1 cellular context compared by ENCODE assay signal in the genomic region with DNA sequence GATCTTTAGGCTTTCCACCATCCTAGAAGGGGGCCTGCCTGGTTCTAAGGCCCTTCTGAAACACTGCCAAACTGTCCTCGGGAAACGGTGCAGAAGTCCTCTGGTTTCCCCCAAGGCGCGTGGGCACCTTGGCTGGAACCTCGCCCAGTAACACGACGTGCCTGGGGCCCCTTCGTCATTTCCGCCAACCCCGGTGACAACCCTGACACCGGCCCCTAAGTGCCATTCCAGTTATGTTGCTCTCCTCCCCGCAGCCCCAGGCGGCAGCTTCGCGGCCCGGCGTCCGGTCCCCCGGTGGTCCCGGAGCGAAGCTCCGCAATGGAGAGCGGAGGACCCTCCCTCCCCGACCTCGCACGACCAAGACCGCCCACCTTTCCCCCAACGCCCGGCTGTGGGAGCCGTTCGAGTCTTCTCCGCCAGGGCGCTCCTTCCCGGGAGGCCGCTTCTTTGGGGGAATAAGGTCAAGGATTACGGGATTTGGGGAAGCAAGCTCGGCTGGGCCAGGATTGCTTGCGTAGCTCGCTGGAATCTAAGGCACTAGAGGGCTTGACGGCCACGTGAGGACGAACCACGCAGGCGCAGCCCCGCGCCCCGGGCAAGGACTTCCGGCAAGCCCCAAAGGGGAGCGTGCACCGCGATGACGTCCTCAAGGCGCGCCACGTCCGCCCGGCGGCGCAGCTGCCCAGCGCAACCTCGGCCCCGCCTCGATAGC.
A peak's percentile ranks its signal among the peaks of the same experiment; 100 is the strongest.
TF ChIP-seq lines count a peak whose summit lies in the region.

No MANE protein-coding gene starts in this region.

TF ChIP-seq in HEK293, 187 proteins besides CTCF, POLR2A, EP300 and RAD21 (continued from another document and continues in another):
- TF ChIP-seq, protein P1, sequence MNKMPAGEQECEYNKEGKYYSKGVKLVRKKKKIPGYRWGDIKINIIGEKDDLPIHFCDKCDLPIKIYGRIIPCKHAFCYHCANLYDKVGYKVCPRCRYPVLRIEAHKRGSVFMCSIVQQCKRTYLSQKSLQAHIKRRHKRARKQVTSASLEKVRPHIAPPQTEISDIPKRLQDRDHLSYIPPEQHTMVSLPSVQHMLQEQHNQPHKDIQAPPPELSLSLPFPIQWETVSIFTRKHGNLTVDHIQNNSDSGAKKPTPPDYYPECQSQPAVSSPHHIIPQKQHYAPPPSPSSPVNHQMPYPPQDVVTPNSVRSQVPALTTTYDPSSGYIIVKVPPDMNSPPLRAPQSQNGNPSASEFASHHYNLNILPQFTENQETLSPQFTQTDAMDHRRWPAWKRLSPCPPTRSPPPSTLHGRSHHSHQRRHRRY (tag by site-specific recombination; IDR thresholded peaks at IDR 0.05), result no peak
- TF ChIP-seq ZNF274 (IDR thresholded peaks at IDR 0.05; ENCODE audit: low read length), result no peak
- TF ChIP-seq ZNF274 (tag by site-specific recombination; IDR thresholded peaks at IDR 0.05; ENCODE audit: borderline replicate concordance), result no peak
- TF ChIP-seq ZNF10 (tag by site-specific recombination; IDR thresholded peaks at IDR 0.05), result no peak
- no peak for TF ChIP-seq ZNF677 (tag by site-specific recombination; IDR thresholded peaks at IDR 0.05)
- no peak for TF ChIP-seq ZNF416 (tag by site-specific recombination; IDR thresholded peaks at IDR 0.05)
- no peak for TF ChIP-seq GFI1B (tag by site-specific recombination; IDR thresholded peaks at IDR 0.05)
- no peak for TF ChIP-seq HOXD13 (CRISPR knock-in tag; IDR thresholded peaks at IDR 0.05; ENCODE audit: borderline replicate concordance)
- no peak for TF ChIP-seq ZNF585B (tag by site-specific recombination; IDR thresholded peaks at IDR 0.05)
- no peak for TF ChIP-seq SALL2 (tag by site-specific recombination; IDR thresholded peaks at IDR 0.05; ENCODE audit: borderline replicate concordance)
- TF ChIP-seq, protein P2, sequence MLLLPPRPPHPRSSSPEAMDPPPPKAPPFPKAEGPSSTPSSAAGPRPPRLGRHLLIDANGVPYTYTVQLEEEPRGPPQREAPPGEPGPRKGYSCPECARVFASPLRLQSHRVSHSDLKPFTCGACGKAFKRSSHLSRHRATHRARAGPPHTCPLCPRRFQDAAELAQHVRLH (tag by site-specific recombination; IDR thresholded peaks at IDR 0.05), result peak; percentile 89
- TF ChIP-seq ZNF510 (tag by site-specific recombination; IDR thresholded peaks at IDR 0.05; ENCODE audit: insufficient replicate concordance), result no peak
- TF ChIP-seq MZF1 (tag by site-specific recombination; IDR thresholded peaks at IDR 0.05; ENCODE audit: borderline replicate concordance), result no peak
- TF ChIP-seq ZNF24 (tag by site-specific recombination; IDR thresholded peaks at IDR 0.05), result no peak
- no peak for TF ChIP-seq ZNF555 (tag by site-specific recombination; conservative IDR thresholded peaks at IDR 0.05)
- TF ChIP-seq, protein P3, sequence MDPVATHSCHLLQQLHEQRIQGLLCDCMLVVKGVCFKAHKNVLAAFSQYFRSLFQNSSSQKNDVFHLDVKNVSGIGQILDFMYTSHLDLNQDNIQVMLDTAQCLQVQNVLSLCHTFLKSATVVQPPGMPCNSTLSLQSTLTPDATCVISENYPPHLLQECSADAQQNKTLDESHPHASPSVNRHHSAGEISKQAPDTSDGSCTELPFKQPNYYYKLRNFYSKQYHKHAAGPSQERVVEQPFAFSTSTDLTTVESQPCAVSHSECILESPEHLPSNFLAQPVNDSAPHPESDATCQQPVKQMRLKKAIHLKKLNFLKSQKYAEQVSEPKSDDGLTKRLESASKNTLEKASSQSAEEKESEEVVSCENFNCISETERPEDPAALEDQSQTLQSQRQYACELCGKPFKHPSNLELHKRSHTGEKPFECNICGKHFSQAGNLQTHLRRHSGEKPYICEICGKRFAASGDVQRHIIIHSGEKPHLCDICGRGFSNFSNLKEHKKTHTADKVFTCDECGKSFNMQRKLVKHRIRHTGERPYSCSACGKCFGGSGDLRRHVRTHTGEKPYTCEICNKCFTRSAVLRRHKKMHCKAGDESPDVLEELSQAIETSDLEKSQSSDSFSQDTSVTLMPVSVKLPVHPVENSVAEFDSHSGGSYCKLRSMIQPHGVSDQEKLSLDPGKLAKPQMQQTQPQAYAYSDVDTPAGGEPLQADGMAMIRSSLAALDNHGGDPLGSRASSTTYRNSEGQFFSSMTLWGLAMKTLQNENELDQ (tag by site-specific recombination; IDR thresholded peaks at IDR 0.05; ENCODE audit: low read depth), result no peak
- no peak for TF ChIP-seq SCRT1 (tag by site-specific recombination; IDR thresholded peaks at IDR 0.05; ENCODE audit: borderline replicate concordance)
- no peak for TF ChIP-seq ZNF239 (tag by site-specific recombination; IDR thresholded peaks at IDR 0.05)
- no peak for TF ChIP-seq ZNF530 (tag by site-specific recombination; IDR thresholded peaks at IDR 0.05; ENCODE audit: low read depth)
- TF ChIP-seq ZNF596 (tag by site-specific recombination; IDR thresholded peaks at IDR 0.05), result no peak
- TF ChIP-seq SETDB1 (IDR thresholded peaks at IDR 0.05; ENCODE audit: insufficient read length, low read length), result no peak
- TF ChIP-seq ZNF426 (tag by site-specific recombination; IDR thresholded peaks at IDR 0.05), result no peak
- TF ChIP-seq ZXDB (tag by site-specific recombination; IDR thresholded peaks at IDR 0.05), result peak; percentile 71
- TF ChIP-seq ZNF132 (tag by site-specific recombination; IDR thresholded peaks at IDR 0.05; ENCODE audit: borderline replicate concordance), result no peak
- peak; percentile 71 for TF ChIP-seq ZEB2 (tag by site-specific recombination; IDR thresholded peaks at IDR 0.05)
- TF ChIP-seq ZNF19 (tag by site-specific recombination; IDR thresholded peaks at IDR 0.05; ENCODE audit: low read depth), result no peak
- TF ChIP-seq, protein P4, sequence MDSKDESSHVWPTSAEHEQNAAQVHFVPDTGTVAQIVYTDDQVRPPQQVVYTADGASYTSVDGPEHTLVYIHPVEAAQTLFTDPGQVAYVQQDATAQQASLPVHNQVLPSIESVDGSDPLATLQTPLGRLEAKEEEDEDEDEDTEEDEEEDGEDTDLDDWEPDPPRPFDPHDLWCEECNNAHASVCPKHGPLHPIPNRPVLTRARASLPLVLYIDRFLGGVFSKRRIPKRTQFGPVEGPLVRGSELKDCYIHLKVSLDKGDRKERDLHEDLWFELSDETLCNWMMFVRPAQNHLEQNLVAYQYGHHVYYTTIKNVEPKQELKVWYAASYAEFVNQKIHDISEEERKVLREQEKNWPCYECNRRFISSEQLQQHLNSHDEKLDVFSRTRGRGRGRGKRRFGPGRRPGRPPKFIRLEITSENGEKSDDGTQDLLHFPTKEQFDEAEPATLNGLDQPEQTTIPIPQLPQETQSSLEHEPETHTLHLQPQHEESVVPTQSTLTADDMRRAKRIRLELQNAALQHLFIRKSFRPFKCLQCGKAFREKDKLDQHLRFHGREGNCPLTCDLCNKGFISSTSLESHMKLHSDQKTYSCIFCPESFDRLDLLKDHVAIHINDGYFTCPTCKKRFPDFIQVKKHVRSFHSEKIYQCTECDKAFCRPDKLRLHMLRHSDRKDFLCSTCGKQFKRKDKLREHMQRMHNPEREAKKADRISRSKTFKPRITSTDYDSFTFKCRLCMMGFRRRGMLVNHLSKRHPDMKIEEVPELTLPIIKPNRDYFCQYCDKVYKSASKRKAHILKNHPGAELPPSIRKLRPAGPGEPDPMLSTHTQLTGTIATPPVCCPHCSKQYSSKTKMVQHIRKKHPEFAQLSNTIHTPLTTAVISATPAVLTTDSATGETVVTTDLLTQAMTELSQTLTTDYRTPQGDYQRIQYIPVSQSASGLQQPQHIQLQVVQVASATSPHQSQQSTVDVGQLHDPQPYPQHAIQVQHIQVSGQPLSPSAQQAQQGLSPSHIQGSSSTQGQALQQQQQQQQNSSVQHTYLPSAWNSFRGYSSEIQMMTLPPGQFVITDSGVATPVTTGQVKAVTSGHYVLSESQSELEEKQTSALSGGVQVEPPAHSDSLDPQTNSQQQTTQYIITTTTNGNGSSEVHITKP (tag by site-specific recombination; IDR thresholded peaks at IDR 0.05), result no peak
- TF ChIP-seq ZNF830 (tag by site-specific recombination; IDR thresholded peaks at IDR 0.05; ENCODE audit: low read depth), result no peak
- TF ChIP-seq, protein P5, sequence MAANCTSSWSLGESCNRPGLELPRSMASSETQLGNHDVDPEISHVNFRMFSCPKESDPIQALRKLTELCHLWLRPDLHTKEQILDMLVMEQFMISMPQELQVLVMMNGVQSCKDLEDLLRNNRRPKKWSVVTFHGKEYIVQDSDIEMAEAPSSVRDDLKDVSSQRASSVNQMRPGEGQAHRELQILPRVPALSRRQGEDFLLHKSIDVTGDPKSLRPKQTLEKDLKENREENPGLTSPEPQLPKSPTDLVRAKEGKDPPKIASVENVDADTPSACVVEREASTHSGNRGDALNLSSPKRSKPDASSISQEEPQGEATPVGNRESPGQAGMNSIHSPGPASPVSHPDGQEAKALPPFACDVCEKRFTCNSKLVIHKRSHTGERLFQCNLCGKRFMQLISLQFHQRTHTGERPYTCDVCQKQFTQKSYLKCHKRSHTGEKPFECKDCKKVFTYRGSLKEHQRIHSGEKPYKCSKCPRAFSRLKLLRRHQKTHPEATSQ (tag by site-specific recombination; IDR thresholded peaks at IDR 0.05), result no peak
- TF ChIP-seq KLF1 (tag by site-specific recombination; IDR thresholded peaks at IDR 0.05), result no peak
- TF ChIP-seq KLF10 (tag by site-specific recombination; IDR thresholded peaks at IDR 0.05), result peak; percentile 63
- TF ChIP-seq ZFP3 (tag by site-specific recombination; IDR thresholded peaks at IDR 0.05; ENCODE audit: low read depth), result no peak
- no peak for TF ChIP-seq ZNF350 (tag by site-specific recombination; IDR thresholded peaks at IDR 0.05)
- TF ChIP-seq ZNF785 (tag by site-specific recombination; IDR thresholded peaks at IDR 0.05), result no peak
- TF ChIP-seq ZNF214 (tag by site-specific recombination; IDR thresholded peaks at IDR 0.05; ENCODE audit: borderline replicate concordance), result no peak
- no peak for TF ChIP-seq ZNF610 (tag by site-specific recombination; IDR thresholded peaks at IDR 0.05; ENCODE audit: borderline replicate concordance)
- no peak for TF ChIP-seq ZNF658 (tag by site-specific recombination; IDR thresholded peaks at IDR 0.05)
- TF ChIP-seq, protein P6, sequence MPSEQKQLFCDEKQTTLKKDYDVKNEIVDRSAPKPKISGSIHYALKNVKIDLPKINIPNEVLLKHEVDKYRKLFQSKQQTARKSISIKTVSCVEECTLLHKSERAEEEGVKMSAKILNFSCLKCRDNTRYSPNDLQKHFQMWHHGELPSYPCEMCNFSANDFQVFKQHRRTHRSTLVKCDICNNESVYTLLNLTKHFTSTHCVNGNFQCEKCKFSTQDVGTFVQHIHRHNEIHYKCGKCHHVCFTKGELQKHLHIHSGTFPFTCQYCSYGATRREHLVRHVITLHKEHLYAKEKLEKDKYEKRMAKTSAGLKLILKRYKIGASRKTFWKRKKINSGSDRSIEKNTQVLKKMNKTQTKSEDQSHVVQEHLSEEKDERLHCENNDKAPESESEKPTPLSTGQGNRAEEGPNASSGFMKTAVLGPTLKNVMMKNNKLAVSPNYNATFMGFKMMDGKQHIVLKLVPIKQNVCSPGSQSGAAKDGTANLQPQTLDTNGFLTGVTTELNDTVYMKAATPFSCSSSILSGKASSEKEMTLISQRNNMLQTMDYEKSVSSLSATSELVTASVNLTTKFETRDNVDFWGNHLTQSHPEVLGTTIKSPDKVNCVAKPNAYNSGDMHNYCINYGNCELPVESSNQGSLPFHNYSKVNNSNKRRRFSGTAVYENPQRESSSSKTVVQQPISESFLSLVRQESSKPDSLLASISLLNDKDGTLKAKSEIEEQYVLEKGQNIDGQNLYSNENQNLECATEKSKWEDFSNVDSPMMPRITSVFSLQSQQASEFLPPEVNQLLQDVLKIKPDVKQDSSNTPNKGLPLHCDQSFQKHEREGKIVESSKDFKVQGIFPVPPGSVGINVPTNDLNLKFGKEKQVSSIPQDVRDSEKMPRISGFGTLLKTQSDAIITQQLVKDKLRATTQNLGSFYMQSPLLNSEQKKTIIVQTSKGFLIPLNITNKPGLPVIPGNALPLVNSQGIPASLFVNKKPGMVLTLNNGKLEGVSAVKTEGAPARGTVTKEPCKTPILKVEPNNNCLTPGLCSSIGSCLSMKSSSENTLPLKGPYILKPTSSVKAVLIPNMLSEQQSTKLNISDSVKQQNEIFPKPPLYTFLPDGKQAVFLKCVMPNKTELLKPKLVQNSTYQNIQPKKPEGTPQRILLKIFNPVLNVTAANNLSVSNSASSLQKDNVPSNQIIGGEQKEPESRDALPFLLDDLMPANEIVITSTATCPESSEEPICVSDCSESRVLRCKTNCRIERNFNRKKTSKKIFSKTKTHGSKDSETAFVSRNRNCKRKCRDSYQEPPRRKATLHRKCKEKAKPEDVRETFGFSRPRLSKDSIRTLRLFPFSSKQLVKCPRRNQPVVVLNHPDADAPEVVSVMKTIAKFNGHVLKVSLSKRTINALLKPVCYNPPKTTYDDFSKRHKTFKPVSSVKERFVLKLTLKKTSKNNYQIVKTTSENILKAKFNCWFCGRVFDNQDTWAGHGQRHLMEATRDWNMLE (tag by site-specific recombination; conservative IDR thresholded peaks at IDR 0.05; ENCODE audit: low read depth), result peak; percentile 15; the same call in 1 of the 2 replicates
- TF ChIP-seq TRIM28 (IDR thresholded peaks at IDR 0.05; ENCODE audit: borderline replicate concordance, low read length), result no peak
- TF ChIP-seq ZNF600 (tag by site-specific recombination; IDR thresholded peaks at IDR 0.05), result no peak
- TF ChIP-seq KLF9 (tag by site-specific recombination; IDR thresholded peaks at IDR 0.05; ENCODE audit: low read depth), result no peak; the same call in 1 of the 2 replicates
- no peak for TF ChIP-seq ZNF777 (tag by site-specific recombination; IDR thresholded peaks at IDR 0.05; ENCODE audit: borderline replicate concordance)
- no peak for TF ChIP-seq ZNF76 (tag by site-specific recombination; IDR thresholded peaks at IDR 0.05; ENCODE audit: borderline replicate concordance, low read depth)
- TF ChIP-seq ZNF157 (tag by site-specific recombination; IDR thresholded peaks at IDR 0.05), result no peak
- TF ChIP-seq ZNF169 (tag by site-specific recombination; IDR thresholded peaks at IDR 0.05), result no peak
- TF ChIP-seq ZNF404 (tag by site-specific recombination; IDR thresholded peaks at IDR 0.05), result no peak
